In genomic region chr10:50067546-50068351, GRCh38 we compare ENCODE assay signal across 8 cellular contexts.
DNase-seq lines count a peak whose midpoint lies in the region; ATAC-seq and TF ChIP-seq lines count a peak whose summit lies in the region.
"Not testable (repeated sequence)": the region's sequence is repeated elsewhere in the genome, so short reads cannot be mapped to it uniquely, and the experiment has no call there.

Gene WASHC2A (plus strand): TSS chr10:50067954. CDS start chr10:50068006, 52 bp downstream.

- H3K9me3 ChIP-seq in HUES6 (ENCODE audit: control insufficient read depth, insufficient read depth, low read depth, low read length); OCI-LY3 (ENCODE audit: insufficient read depth, low read length): not testable (repeated sequence)

- H3K36me3 ChIP-seq in HUES6 (ENCODE audit: control insufficient read depth, insufficient read depth, low read length); OCI-LY3 (replicated peaks; ENCODE audit: low read depth, low read length): not testable (repeated sequence)

- H3K27ac ChIP-seq in HUES6 (ENCODE audit: low read depth, low read length); OCI-LY3 (ENCODE audit: low read length): not testable (repeated sequence)

- not testable (repeated sequence) for TF ChIP-seq CTCF in OCI-LY3 (IDR thresholded peaks at IDR 0.05; ENCODE audit: low read depth, low read length)

- H2AFZ ChIP-seq in OCI-LY3 (ENCODE audit: low read depth, low read length) = not testable (repeated sequence)

- peak; percentile 87 for DNase-seq in D341Med (ENCODE audit: low spot score)
- DNase-seq in activated T-cell treated with anti-CD3 and anti-CD28 coated beads for 1 hour (ENCODE audit: low read depth) = peak; percentile 90
- DNase-seq in epidermal melanocyte (ENCODE audit: insufficient read length, low spot score) = peak; percentile 20
- DNase-seq in middle frontal gyrus (ENCODE audit: extremely low spot score, low spot score) = peak; percentile 86
- DNase-seq in stimulated activated CD8-positive, alpha-beta memory T cell treated with anti-CD3 and anti-CD28 coated beads, Interleukin-2, amount 100 ng/mL, for 1 hour (ENCODE audit: low read depth in 2 of 2) = peak; percentile 60 to 85

- H3K4me3 ChIP-seq in HUES6 (ENCODE audit: low read depth, low read length) (peak within 1 kb of the TSS; percentile 64), OCI-LY3 (ENCODE audit: low read length) (peak within 1 kb of the TSS; percentile 81)

- ATAC-seq in GM21447 (IDR thresholded peaks at IDR 0.05; ENCODE audit: unreplicated experiment) = peak; percentile 83

- not testable (repeated sequence) for H3K4me1 ChIP-seq in HUES6 (ENCODE audit: control insufficient read depth, insufficient read depth, low read length); OCI-LY3 (ENCODE audit: low read length)

- H3K9ac ChIP-seq in HUES6 (ENCODE audit: low read length) = peak within 1 kb of the TSS; percentile 52
- peak within 1 kb of the TSS; percentile 46; the same call in 1 of the 2 replicates for H3K9ac ChIP-seq in OCI-LY3 (ENCODE audit: low read length)

- not testable (repeated sequence) for H4K20me1 ChIP-seq in OCI-LY3 (ENCODE audit: insufficient read depth, low read length)

- H3K4me2 ChIP-seq in OCI-LY3 (ENCODE audit: low read length) = peak within 1 kb of the TSS; percentile 40

- H3K79me2 ChIP-seq in OCI-LY3 (ENCODE audit: low read length) = not testable (repeated sequence)

- not testable (repeated sequence) for H3K27me3 ChIP-seq in HUES6 (ENCODE audit: control insufficient read depth, insufficient read depth, low read length); OCI-LY3 (ENCODE audit: low read depth, low read length)

Comparison
In these comparisons a context has a peak if more than half of its experiments do, and no peak if none do; other contexts are left out.
1. DNase-seq: peak in every context shown above with its lines; median percentile 90 in activated T-cell treated with anti-CD3 and anti-CD28 coated beads for 1 hour; 87 in D341Med; 86 in middle frontal gyrus; 72 in stimulated activated CD8-positive, alpha-beta memory T cell treated with anti-CD3 and anti-CD28 coated beads, Interleukin-2, amount 100 ng/mL, for 1 hour; 20 in epidermal melanocyte.